Comparison of ENCODE assay signal across 17 cellular contexts in the genomic region with DNA sequence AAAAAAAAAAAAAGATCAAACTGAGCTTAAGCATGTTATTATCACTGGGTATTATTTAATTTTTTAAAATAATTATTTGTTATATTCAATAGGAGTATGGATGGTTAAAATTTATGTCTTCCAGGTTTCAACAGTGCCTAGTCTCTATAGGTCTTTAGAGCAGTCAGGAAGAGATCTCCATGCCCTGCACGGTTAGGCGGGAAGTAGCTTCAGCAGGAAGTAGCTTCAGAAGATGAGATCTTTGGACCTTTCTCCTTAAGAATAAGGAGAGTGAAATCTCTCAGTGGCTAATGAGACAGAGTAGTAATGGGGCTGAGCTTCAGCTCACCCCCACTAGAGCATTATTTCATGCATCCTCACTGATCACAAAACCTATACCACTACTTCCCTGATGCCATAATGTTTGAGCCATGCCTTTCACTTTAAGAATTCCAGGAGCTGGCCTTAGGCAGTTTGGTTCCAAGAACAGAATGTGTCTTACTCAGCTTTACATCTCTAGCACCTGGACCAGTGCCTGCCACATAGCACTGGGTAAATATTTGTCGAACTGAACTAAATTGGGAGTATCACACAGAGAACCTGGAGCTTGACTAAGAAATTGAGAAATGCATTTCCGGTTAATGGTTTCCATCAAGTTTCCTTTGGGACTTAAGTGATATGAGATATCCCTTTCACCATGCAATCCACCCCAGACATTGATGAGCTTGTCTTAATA. TPM values are rescaled to one million over a fixed set of nuclear protein-coding genes. Genes with fewer than 3 reads are reported as not detected.
DNase-seq lines count a peak whose midpoint lies in the region; ATAC-seq, FAIRE-seq and TF ChIP-seq lines count a peak whose summit lies in the region.
"Had no signal": no experiment of that assay in that cellular context is flagged by ENCODE, and none has a peak within 500 bp of the region (broad histone marks: within the 10 kb centered on the region; RNA-seq: fewer than 3 reads in every experiment).

No MANE protein-coding gene starts in this region.

- H2AK5ac ChIP-seq in trophoblast cell (ENCODE audit: low read length): no peak overlapping the region

- H3K4me3 ChIP-seq in coronary artery (no peak overlapping the region), trophoblast cell (ENCODE audit: low read depth, low read length) (no peak overlapping the region)
- H3K4me3 ChIP-seq: left ventricle myocardium inferior had no signal

- no peak overlapping the region for H4K12ac ChIP-seq in trophoblast cell (ENCODE audit: low read depth, low read length)

- no CpG with 5 or more reads among the region's 4 CpGs for WGBS in trophoblast cell (ENCODE audit: extremely low coverage, insufficient coverage, insufficient read length)

- no peaks in the 10 kb centered on the region for H3K27me3 ChIP-seq in trophoblast cell (ENCODE audit: insufficient read depth, low read length)

- no peaks in the 10 kb centered on the region for H3K36me3 ChIP-seq in trophoblast cell (ENCODE audit: control insufficient read depth in 1 of 2, insufficient read depth in 2 of 2, low read length in 2 of 2)
- H3K36me3 ChIP-seq: left ventricle myocardium inferior had no signal

- no peak overlapping the region for H2BK120ac ChIP-seq in trophoblast cell (ENCODE audit: insufficient read depth, low read length, poor library complexity)

- H3K79me2 ChIP-seq in trophoblast cell (ENCODE audit: control insufficient read depth, insufficient read depth, low read length, poor library complexity): no peaks in the 10 kb centered on the region

- no peaks in the 10 kb centered on the region for H3K79me1 ChIP-seq in trophoblast cell (ENCODE audit: low read length)

- H3K18ac ChIP-seq in trophoblast cell (ENCODE audit: low read length): no peak overlapping the region

- no peak overlapping the region for H4K91ac ChIP-seq in trophoblast cell (ENCODE audit: low read depth, low read length)

- H3K27ac ChIP-seq in coronary artery (peak overlapping the region in 1 of 2 donors; percentile 22), trophoblast cell (ENCODE audit: low read depth, low read length) (no peak overlapping the region)
- H3K27ac ChIP-seq: left ventricle myocardium inferior had no signal

- no peak overlapping the region for H2BK12ac ChIP-seq in trophoblast cell (ENCODE audit: low read length)

- no peak for TF ChIP-seq CTCF in coronary artery (IDR thresholded peaks at IDR 0.05)

- H2AFZ ChIP-seq in trophoblast cell (ENCODE audit: insufficient read depth, low read length, poor library complexity): no peak overlapping the region

- no peak overlapping the region for H2BK5ac ChIP-seq in trophoblast cell (ENCODE audit: low read depth, low read length, poor library complexity)

- H3K14ac ChIP-seq in trophoblast cell (ENCODE audit: low read length): no peak overlapping the region

- peaks cover 0 to 4% of the 10 kb centered on the region in 2 experiments for H3K4me1 ChIP-seq in trophoblast cell (ENCODE audit: control insufficient read depth in 1 of 2, insufficient read depth in 2 of 2, low read length in 2 of 2)

- ATAC-seq in HG02970 (IDR thresholded peaks at IDR 0.05; ENCODE audit: low FRiP score, unreplicated experiment): no peak
- ATAC-seq: naive thymus-derived CD4-positive, alpha-beta T cell; stimulated activated naive B cell treated with anti-CD40 and anti-IgM and Interleukin-4, amounts not matched to agents 10 μg/mL and 1 μg/mL and 100 μg/mL, for 72 hours had no signal

- peak; percentile 54 for DNase-seq in HT-29 (ENCODE audit: low spot score)
- DNase-seq in NCI-H2196 treated with DMSO at 0.1 percent for 48 hours (lab: John Stamatoyannopoulos, UW; ENCODE audit: unreplicated experiment): peak; percentile 5
- DNase-seq in coronary artery (ENCODE audit: low spot score): peak; percentile 65
- peak; percentile 26 to 76 for DNase-seq in trophoblast cell
- no peak for DNase-seq in RCC 7860 (ENCODE audit: low spot score)
- no peak for DNase-seq in SHP77 (lab: John Stamatoyannopoulos, UW)
- DNase-seq in COLO668 (lab: John Stamatoyannopoulos, UW; ENCODE audit: unreplicated experiment): no peak
- DNase-seq: activated CD4-positive, alpha-beta T cell treated with anti-CD3 and anti-CD28 coated beads, Interleukin-2, amount 10 ng/mL, durations not matched to agents 24 days and 14 days; DMS 273 treated with DMSO at 0.1 percent for 48 hours; hippocampal formation; left ventricle myocardium inferior; naive thymus-derived CD4-positive, alpha-beta T cell; NCI-H1436; NCI-H526; posterior cingulate gyrus; stimulated activated naive B cell treated with anti-CD40 and anti-IgM and Interleukin-4, amounts not matched to agents 10 μg/mL and 1 μg/mL and 100 μg/mL, for 72 hours had no signal

- H3K4ac ChIP-seq in trophoblast cell (ENCODE audit: low read depth, low read length): no peak overlapping the region

- H3K9ac ChIP-seq in trophoblast cell (ENCODE audit: low read length): no peak overlapping the region

- no peak overlapping the region for H3K23ac ChIP-seq in trophoblast cell (ENCODE audit: low read length)

- H3K4me2 ChIP-seq in trophoblast cell (ENCODE audit: low read length): no peak overlapping the region

- no peak for FAIRE-seq in RCC 7860 (lab: Jason Lieb, UNC)

- no peak overlapping the region for H4K8ac ChIP-seq in trophoblast cell (ENCODE audit: low read depth, low read length)

- H3K9me3 ChIP-seq in trophoblast cell (ENCODE audit: insufficient read depth, low read depth, low read length): no peaks in the 10 kb centered on the region

RNA-seq across cellular contexts. Expression of a gene that starts 43.5 kb away (rescaled TPM):
- total RNA-seq in HT-29 (2014; rRNA removed; shearing (Covaris generic)): 4.8 and 6.4 TPM in 2 replicates
- polyA plus RNA-seq in trophoblast cell (2013): 26.5 and 26.8 TPM in 2 replicates

Comparison
In these comparisons a context has a peak if more than half of its experiments do, and no peak if none do; other contexts are left out.
1. DNase-seq: peak in HT-29 (single experiment), NCI-H2196 treated with DMSO at 0.1 percent for 48 hours (single experiment), coronary artery (single experiment) and trophoblast cell (2 of 2); none in RCC 7860 (single experiment), SHP77 (0 of 2) and COLO668 (single experiment).